1 cellular context compared by ENCODE assay signal in the genomic region with DNA sequence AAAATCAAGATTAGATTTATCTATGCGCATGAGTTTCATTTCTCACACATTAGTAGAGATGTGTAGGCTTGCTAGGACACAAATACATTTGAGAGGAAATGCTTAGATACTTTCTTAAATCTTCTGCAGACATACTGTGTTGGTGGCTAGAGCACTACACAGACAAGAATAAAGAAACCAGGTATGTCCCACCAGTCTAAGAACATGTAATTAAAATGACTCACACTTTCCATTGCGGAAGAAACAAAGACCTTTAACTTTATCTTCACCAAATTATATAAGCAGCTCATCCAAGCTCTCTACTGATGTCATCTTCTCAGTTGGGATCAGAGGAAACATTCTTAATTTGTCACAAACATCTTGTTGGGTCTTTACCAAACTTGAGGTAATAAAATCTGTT.
TF ChIP-seq lines count a peak whose summit lies in the region.

No MANE protein-coding gene starts in this region.

TF ChIP-seq in K562, 482 proteins besides CTCF, POLR2A, EP300 and RAD21 (continued from another document):
- TF ChIP-seq RAD51 (IDR thresholded peaks at IDR 0.05; ENCODE audit: borderline replicate concordance, low read depth): no peak
- no peak for TF ChIP-seq KDM1A (IDR thresholded peaks at IDR 0.05)
- TF ChIP-seq, protein P1, sequence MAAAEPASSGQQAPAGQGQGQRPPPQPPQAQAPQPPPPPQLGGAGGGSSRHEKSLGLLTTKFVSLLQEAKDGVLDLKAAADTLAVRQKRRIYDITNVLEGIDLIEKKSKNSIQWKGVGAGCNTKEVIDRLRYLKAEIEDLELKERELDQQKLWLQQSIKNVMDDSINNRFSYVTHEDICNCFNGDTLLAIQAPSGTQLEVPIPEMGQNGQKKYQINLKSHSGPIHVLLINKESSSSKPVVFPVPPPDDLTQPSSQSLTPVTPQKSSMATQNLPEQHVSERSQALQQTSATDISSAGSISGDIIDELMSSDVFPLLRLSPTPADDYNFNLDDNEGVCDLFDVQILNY (CRISPR knock-in tag; IDR thresholded peaks at IDR 0.05): no peak
- TF ChIP-seq FOXK2 (conservative IDR thresholded peaks at IDR 0.05 in 1 of 2, IDR thresholded peaks at IDR 0.05 in 1 of 2; ENCODE audit: low read depth in 2 of 2): no peak
- peak; percentile 63; the same call in 1 of the 2 replicates for TF ChIP-seq JUND (IDR thresholded peaks at IDR 0.05; ENCODE audit: borderline replicate concordance, low read depth, low read length)
- TF ChIP-seq JUND (tag; IDR thresholded peaks at IDR 0.05; ENCODE audit: borderline replicate concordance, low read depth, low read length): peak; percentile 91
- no peak for TF ChIP-seq CEBPG (CRISPR knock-in tag; IDR thresholded peaks at IDR 0.05)
- TF ChIP-seq CEBPG (tag; conservative IDR thresholded peaks at IDR 0.05 in 1 of 2, IDR thresholded peaks at IDR 0.05 in 1 of 2): no peak
- TF ChIP-seq ZKSCAN3 (CRISPR knock-in tag; IDR thresholded peaks at IDR 0.05): no peak
- TF ChIP-seq ZNF143 (CRISPR knock-in tag; IDR thresholded peaks at IDR 0.05): no peak
- no peak for TF ChIP-seq SIRT6 (IDR thresholded peaks at IDR 0.05; ENCODE audit: low read depth, low read length)
- TF ChIP-seq, protein P2, sequence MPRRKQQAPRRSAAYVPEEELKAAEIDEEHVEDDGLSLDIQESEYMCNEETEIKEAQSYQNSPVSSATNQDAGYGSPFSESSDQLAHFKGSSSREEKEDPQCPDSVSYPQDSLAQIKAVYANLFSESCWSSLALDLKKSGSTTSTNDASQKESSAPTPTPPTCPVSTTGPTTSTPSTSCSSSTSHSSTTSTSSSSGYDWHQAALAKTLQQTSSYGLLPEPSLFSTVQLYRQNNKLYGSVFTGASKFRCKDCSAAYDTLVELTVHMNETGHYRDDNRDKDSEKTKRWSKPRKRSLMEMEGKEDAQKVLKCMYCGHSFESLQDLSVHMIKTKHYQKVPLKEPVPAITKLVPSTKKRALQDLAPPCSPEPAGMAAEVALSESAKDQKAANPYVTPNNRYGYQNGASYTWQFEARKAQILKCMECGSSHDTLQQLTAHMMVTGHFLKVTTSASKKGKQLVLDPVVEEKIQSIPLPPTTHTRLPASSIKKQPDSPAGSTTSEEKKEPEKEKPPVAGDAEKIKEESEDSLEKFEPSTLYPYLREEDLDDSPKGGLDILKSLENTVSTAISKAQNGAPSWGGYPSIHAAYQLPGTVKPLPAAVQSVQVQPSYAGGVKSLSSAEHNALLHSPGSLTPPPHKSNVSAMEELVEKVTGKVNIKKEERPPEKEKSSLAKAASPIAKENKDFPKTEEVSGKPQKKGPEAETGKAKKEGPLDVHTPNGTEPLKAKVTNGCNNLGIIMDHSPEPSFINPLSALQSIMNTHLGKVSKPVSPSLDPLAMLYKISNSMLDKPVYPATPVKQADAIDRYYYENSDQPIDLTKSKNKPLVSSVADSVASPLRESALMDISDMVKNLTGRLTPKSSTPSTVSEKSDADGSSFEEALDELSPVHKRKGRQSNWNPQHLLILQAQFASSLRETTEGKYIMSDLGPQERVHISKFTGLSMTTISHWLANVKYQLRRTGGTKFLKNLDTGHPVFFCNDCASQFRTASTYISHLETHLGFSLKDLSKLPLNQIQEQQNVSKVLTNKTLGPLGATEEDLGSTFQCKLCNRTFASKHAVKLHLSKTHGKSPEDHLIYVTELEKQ (CRISPR knock-in tag; IDR thresholded peaks at IDR 0.05): no peak
- TF ChIP-seq GABPA (tag; conservative IDR thresholded peaks at IDR 0.05; ENCODE audit: low read depth): 0 out of 2 replicates have a peak, but pooled peaks have one; percentile 17
